Comparison of ENCODE assay signal across 12 cellular contexts in the genomic region with DNA sequence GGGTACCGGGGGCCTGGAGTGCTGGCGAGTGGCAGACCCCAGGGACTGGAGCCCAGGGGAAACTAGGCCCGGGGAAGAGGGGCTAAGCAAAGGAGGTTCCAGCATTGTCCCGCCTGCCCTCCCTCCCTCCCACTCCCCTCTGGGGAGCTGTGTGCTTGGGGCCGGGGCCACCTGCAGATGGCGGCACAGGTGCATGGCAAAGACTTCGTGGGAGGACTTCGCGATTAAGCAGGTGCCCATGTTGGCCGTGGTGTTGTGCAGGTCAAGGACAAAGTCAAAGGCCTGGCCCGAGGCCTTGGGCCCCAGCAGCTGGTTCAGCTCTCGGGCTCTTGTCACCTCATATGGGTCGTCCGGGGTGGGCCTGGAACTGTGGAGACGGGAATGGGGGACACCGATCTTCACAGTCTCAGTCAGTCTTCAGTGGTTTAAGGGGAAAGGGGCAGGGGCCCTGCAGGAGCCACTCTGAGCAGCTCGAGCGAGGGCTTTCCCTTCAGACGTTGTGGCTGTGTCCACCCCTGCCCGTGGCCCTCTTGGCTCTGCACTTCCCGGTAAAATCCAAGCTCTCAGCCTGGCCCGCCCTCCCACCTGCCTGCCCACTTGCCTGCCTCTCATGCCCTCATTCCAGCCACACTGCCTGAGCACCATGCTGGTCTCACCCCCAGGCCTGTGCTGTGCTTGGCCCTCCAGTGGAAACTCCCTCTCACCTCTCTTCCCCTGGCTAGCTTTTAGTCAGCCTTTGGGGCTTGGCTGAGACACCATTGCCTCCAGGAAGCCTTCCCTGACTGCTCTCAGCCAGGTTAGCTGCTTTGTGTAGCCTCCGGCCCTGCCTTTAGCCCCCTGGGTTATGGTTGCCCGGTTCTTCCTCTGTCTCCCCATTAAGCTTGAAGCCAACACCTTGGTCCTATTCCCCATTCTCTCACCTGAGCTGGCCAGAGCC. TPM values are rescaled to one million over a fixed set of nuclear protein-coding genes. Genes with fewer than 3 reads are reported as not detected.
DNase-seq lines count a peak whose midpoint lies in the region; ATAC-seq and TF ChIP-seq lines count a peak whose summit lies in the region.
"Had no signal": no experiment of that assay in that cellular context is flagged by ENCODE, and none has a peak within 500 bp of the region (broad histone marks: within the 10 kb centered on the region; RNA-seq: fewer than 3 reads in every experiment).

No MANE protein-coding gene starts in this region.

- H3F3A ChIP-seq in neural progenitor cell (ENCODE audit: low read depth): peaks cover 12% of the 10 kb centered on the region

- no peaks in the 10 kb centered on the region for H3K9me3 ChIP-seq in neural progenitor cell (ENCODE audit: low read depth)
- no peaks in the 10 kb centered on the region for H3K9me3 ChIP-seq in suprapubic skin
- H3K9me3 ChIP-seq in esophagus squamous epithelium: peaks cover 0 to 6% (median 0%) of the 10 kb centered on the region in 3 donors

- 73% methylated on average over 14 of the region's 24 CpGs for WGBS in suprapubic skin
- 81 to 83% methylated on average over 7 to 15 of the region's 24 CpGs for WGBS in esophagus squamous epithelium, 2 donors

- no peak for ATAC-seq in HG03521 (IDR thresholded peaks at IDR 0.05; ENCODE audit: unreplicated experiment)

- DNase-seq in NCI-H2196 (lab: John Stamatoyannopoulos, UW; ENCODE audit: unreplicated experiment) (peak; percentile 7), NCI-H2196 treated with DMSO at 0.1 percent for 48 hours (lab: John Stamatoyannopoulos, UW; ENCODE audit: unreplicated experiment) (no peak), HL-60 (ENCODE audit: low read depth in 1 of 2, low spot score in 1 of 2) (no peak), neural progenitor cell (ENCODE audit: low spot score) (no peak), suprapubic skin (ENCODE audit: low spot score in 2 of 2) (no peak), esophagus squamous epithelium (lab: John Stamatoyannopoulos, UW) (no peak)
- DNase-seq in activated T-helper 1 cell treated with anti-CD3 and anti-CD28 coated beads, Interleukin-12 subunit alpha, Interleukin-12 subunit beta, Interleukin-2, Interleukin-4 antibody, amounts not matched to agents 30 ng/mL and 10 ng/mL and 1 ng/mL, durations not matched to agents 14 hours and 24 hours and 36 hours (ENCODE audit: low spot score): no peak
- DNase-seq: DMS79 treated with DMSO at 0.1 percent for 48 hours, GOT3 had no signal

- no peak for TF ChIP-seq EP300 in suprapubic skin (IDR thresholded peaks at IDR 0.05)

- TF ChIP-seq CTCF in HL-60 (IDR thresholded peaks at IDR 0.05; ENCODE audit: insufficient read depth, low read length): no peak
- peak; percentile 12 for TF ChIP-seq CTCF in neural progenitor cell (IDR thresholded peaks at IDR 0.05)
- TF ChIP-seq CTCF in suprapubic skin (IDR thresholded peaks at IDR 0.05): no peak
- TF ChIP-seq CTCF in esophagus squamous epithelium (IDR thresholded peaks at IDR 0.05): no peak

- TF ChIP-seq POLR2A in suprapubic skin (IDR thresholded peaks at IDR 0.05) (no peak), esophagus squamous epithelium (IDR thresholded peaks at IDR 0.05) (no peak)

- no peak overlapping the region for H3K4me2 ChIP-seq in neural progenitor cell

- H3K4me1 ChIP-seq in neural progenitor cell: peaks cover 8% of the 10 kb centered on the region
- no peaks in the 10 kb centered on the region for H3K4me1 ChIP-seq in suprapubic skin
- peaks cover 0 to 22% (median 0%) of the 10 kb centered on the region in 3 donors for H3K4me1 ChIP-seq in esophagus squamous epithelium

- intact Hi-C loops in activated T-helper 1 cell treated with anti-CD3 and anti-CD28 coated beads, Interleukin-12 subunit alpha, Interleukin-12 subunit beta, Interleukin-2, Interleukin-4 antibody, amounts not matched to agents 30 ng/mL and 10 ng/mL and 1 ng/mL, durations not matched to agents 14 hours and 24 hours and 36 hours (cut with micrococcal nuclease): no loop called here
- intact Hi-C loops in esophagus squamous epithelium (cut with DNase I): no loop called here

- H3K79me2 ChIP-seq in neural progenitor cell (ENCODE audit: low read depth): no peaks in the 10 kb centered on the region

- H3K27ac Mint-ChIP-seq in activated T-helper 1 cell treated with anti-CD3 and anti-CD28 coated beads, Interleukin-12 subunit alpha, Interleukin-12 subunit beta, Interleukin-2, Interleukin-4 antibody, amounts not matched to agents 30 ng/mL and 10 ng/mL and 1 ng/mL, durations not matched to agents 14 hours and 24 hours and 36 hours: peak overlapping the region; percentile 43
- peak overlapping the region; percentile 47 for H3K27ac Mint-ChIP-seq in neural progenitor cell

- peaks cover 7% of the 10 kb centered on the region for H3K27me3 Mint-ChIP-seq in activated T-helper 1 cell treated with anti-CD3 and anti-CD28 coated beads, Interleukin-12 subunit alpha, Interleukin-12 subunit beta, Interleukin-2, Interleukin-4 antibody, amounts not matched to agents 30 ng/mL and 10 ng/mL and 1 ng/mL, durations not matched to agents 14 hours and 24 hours and 36 hours (ENCODE audit: insufficient read depth)
- peaks cover 17% of the 10 kb centered on the region for H3K27me3 Mint-ChIP-seq in neural progenitor cell (ENCODE audit: insufficient read depth, low read depth)

- H3K36me3 ChIP-seq in neural progenitor cell: no peaks in the 10 kb centered on the region
- no peaks in the 10 kb centered on the region for H3K36me3 ChIP-seq in suprapubic skin
- no peaks in the 10 kb centered on the region for H3K36me3 ChIP-seq in esophagus squamous epithelium

- no peak overlapping the region for H3K4me3 Mint-ChIP-seq in activated T-helper 1 cell treated with anti-CD3 and anti-CD28 coated beads, Interleukin-12 subunit alpha, Interleukin-12 subunit beta, Interleukin-2, Interleukin-4 antibody, amounts not matched to agents 30 ng/mL and 10 ng/mL and 1 ng/mL, durations not matched to agents 14 hours and 24 hours and 36 hours
- H3K4me3 Mint-ChIP-seq in neural progenitor cell: no peak overlapping the region

- no peaks in the 10 kb centered on the region for H3K36me3 Mint-ChIP-seq in activated T-helper 1 cell treated with anti-CD3 and anti-CD28 coated beads, Interleukin-12 subunit alpha, Interleukin-12 subunit beta, Interleukin-2, Interleukin-4 antibody, amounts not matched to agents 30 ng/mL and 10 ng/mL and 1 ng/mL, durations not matched to agents 14 hours and 24 hours and 36 hours (ENCODE audit: low read depth)
- no peaks in the 10 kb centered on the region for H3K36me3 Mint-ChIP-seq in neural progenitor cell

- H3K4me1 Mint-ChIP-seq in activated T-helper 1 cell treated with anti-CD3 and anti-CD28 coated beads, Interleukin-12 subunit alpha, Interleukin-12 subunit beta, Interleukin-2, Interleukin-4 antibody, amounts not matched to agents 30 ng/mL and 10 ng/mL and 1 ng/mL, durations not matched to agents 14 hours and 24 hours and 36 hours (ENCODE audit: low read depth): peaks cover 22% of the 10 kb centered on the region
- peaks cover 11% of the 10 kb centered on the region for H3K4me1 Mint-ChIP-seq in neural progenitor cell

- H3K9me3 Mint-ChIP-seq in activated T-helper 1 cell treated with anti-CD3 and anti-CD28 coated beads, Interleukin-12 subunit alpha, Interleukin-12 subunit beta, Interleukin-2, Interleukin-4 antibody, amounts not matched to agents 30 ng/mL and 10 ng/mL and 1 ng/mL, durations not matched to agents 14 hours and 24 hours and 36 hours: no peaks in the 10 kb centered on the region
- H3K9me3 Mint-ChIP-seq in neural progenitor cell: no peaks in the 10 kb centered on the region

- H2AFZ ChIP-seq in neural progenitor cell (replicated peaks): no peak overlapping the region

- no peak overlapping the region for H3K9ac ChIP-seq in neural progenitor cell

- H3K27ac ChIP-seq in HL-60 (replicated peaks): peak overlapping the region; percentile 46
- no peak overlapping the region for H3K27ac ChIP-seq in neural progenitor cell
- H3K27ac ChIP-seq in suprapubic skin: no peak overlapping the region
- no peak overlapping the region for H3K27ac ChIP-seq in esophagus squamous epithelium

- H3K27me3 ChIP-seq in HL-60 (ENCODE audit: insufficient read depth, poor library complexity, severe bottlenecking) (no peaks in the 10 kb centered on the region), neural progenitor cell (peaks cover 4% of the 10 kb centered on the region), suprapubic skin (peaks cover 26% of the 10 kb centered on the region), esophagus squamous epithelium (peaks cover 0 to 64% (median 0%) of the 10 kb centered on the region in 4 donors)

- H3K4me3 ChIP-seq in HL-60 (replicated peaks; ENCODE audit: insufficient read depth, low read length) (no peak overlapping the region), neural progenitor cell (no peak overlapping the region), suprapubic skin (no peak overlapping the region), esophagus squamous epithelium (no peak overlapping the region)
- H3K4me3 ChIP-seq: skin epidermis had no signal

- H4K20me1 ChIP-seq in neural progenitor cell (ENCODE audit: low read depth): no peaks in the 10 kb centered on the region

RNA-seq across cellular contexts. Expression of a gene that starts 4.7 kb away (rescaled TPM):
- 0.32 TPM in 1 of 2 replicates, not detected in the other for total RNA-seq in activated T-helper 1 cell treated with anti-CD3 and anti-CD28 coated beads, Interleukin-12 subunit alpha, Interleukin-12 subunit beta, Interleukin-2, Interleukin-4 antibody, amounts not matched to agents 30 ng/mL and 10 ng/mL and 1 ng/mL, durations not matched to agents 14 hours and 24 hours and 36 hours
- total RNA-seq in neural progenitor cell (ENCODE audit: low replicate concordance) (not detected in 2 replicates), suprapubic skin (not detected), esophagus squamous epithelium (under 1 TPM in 1 of 4 donors, not detected in 3; 0.44 TPM)

RNA-seq across cellular contexts. Expression of a gene that starts 6.2 kb away (rescaled TPM):
- total RNA-seq in activated T-helper 1 cell treated with anti-CD3 and anti-CD28 coated beads, Interleukin-12 subunit alpha, Interleukin-12 subunit beta, Interleukin-2, Interleukin-4 antibody, amounts not matched to agents 30 ng/mL and 10 ng/mL and 1 ng/mL, durations not matched to agents 14 hours and 24 hours and 36 hours: not detected in 2 replicates
- total RNA-seq in neural progenitor cell (ENCODE audit: low replicate concordance): not detected in 2 replicates
- not detected for total RNA-seq in suprapubic skin
- not detected for total RNA-seq in esophagus squamous epithelium
- total RNA-seq: A172 had no signal

RNA-seq across cellular contexts. Expression of a gene that starts 16.1 kb away (rescaled TPM):
- 18.5 and 19.9 TPM in 2 replicates for total RNA-seq in activated T-helper 1 cell treated with anti-CD3 and anti-CD28 coated beads, Interleukin-12 subunit alpha, Interleukin-12 subunit beta, Interleukin-2, Interleukin-4 antibody, amounts not matched to agents 30 ng/mL and 10 ng/mL and 1 ng/mL, durations not matched to agents 14 hours and 24 hours and 36 hours
- 1.6 and 4.1 TPM in 2 replicates for total RNA-seq in neural progenitor cell (ENCODE audit: low replicate concordance)
- total RNA-seq in suprapubic skin: 10 to 100 TPM; 33.9 to 48.8 (median 46.3) TPM
- 10 to 100 TPM; 37.5 to 68.0 (median 47.0) TPM for total RNA-seq in esophagus squamous epithelium

RNA-seq across cellular contexts. Expression of a gene that starts 28.6 kb away (rescaled TPM):
- not detected in 2 replicates for total RNA-seq in activated T-helper 1 cell treated with anti-CD3 and anti-CD28 coated beads, Interleukin-12 subunit alpha, Interleukin-12 subunit beta, Interleukin-2, Interleukin-4 antibody, amounts not matched to agents 30 ng/mL and 10 ng/mL and 1 ng/mL, durations not matched to agents 14 hours and 24 hours and 36 hours
- not detected in 2 replicates for total RNA-seq in neural progenitor cell (ENCODE audit: low replicate concordance)
- 100 to 1,000 TPM in 2 of 4 donors, 10 to 100 TPM in 2; 90.0 to 176 (median 105) TPM for total RNA-seq in suprapubic skin
- total RNA-seq in esophagus squamous epithelium: 100 to 1,000 TPM in 3 of 4 donors, 10 to 100 TPM in 1; 62.6 to 181 (median 120) TPM
- total RNA-seq: A172 had no signal

RNA-seq across cellular contexts. Expression of a gene that starts 39.1 kb away (rescaled TPM):
- 289 and 303 TPM in 2 replicates for total RNA-seq in activated T-helper 1 cell treated with anti-CD3 and anti-CD28 coated beads, Interleukin-12 subunit alpha, Interleukin-12 subunit beta, Interleukin-2, Interleukin-4 antibody, amounts not matched to agents 30 ng/mL and 10 ng/mL and 1 ng/mL, durations not matched to agents 14 hours and 24 hours and 36 hours
- total RNA-seq in neural progenitor cell (ENCODE audit: low replicate concordance) (71.0 and 137 TPM in 2 replicates), suprapubic skin (100 to 1,000 TPM; 200 to 361 (median 275) TPM), esophagus squamous epithelium (100 to 1,000 TPM; 206 to 260 (median 254) TPM)
